1 cellular context compared by ENCODE assay signal in the genomic region with DNA sequence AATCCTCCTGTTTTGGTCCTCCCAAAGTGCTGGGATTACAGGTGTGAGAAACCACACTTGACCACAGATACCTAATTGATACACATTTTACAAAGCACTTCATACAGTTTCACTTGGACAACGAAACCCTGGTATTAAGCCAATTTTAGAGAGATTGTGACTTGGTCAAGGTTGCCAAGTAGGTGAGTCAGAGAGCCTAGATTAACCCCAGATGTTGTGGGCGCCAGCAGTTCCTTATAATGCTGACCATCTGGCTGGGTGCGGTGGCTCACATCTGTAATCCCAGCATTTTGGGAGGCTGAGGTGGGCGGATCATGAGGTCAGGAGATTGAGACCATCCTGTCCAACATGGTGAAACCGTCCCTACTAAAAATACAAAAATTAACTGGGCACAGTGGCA.
A peak's percentile ranks its signal among the peaks of the same experiment; 100 is the strongest.
TF ChIP-seq lines count a peak whose summit lies in the region.

No MANE protein-coding gene starts in this region.

TF ChIP-seq in SK-N-SH, 30 proteins besides CTCF, POLR2A, EP300 and RAD21 (continued from another document):
- TF ChIP-seq, protein P1, sequence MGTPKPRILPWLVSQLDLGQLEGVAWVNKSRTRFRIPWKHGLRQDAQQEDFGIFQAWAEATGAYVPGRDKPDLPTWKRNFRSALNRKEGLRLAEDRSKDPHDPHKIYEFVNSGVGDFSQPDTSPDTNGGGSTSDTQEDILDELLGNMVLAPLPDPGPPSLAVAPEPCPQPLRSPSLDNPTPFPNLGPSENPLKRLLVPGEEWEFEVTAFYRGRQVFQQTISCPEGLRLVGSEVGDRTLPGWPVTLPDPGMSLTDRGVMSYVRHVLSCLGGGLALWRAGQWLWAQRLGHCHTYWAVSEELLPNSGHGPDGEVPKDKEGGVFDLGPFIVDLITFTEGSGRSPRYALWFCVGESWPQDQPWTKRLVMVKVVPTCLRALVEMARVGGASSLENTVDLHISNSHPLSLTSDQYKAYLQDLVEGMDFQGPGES (IDR thresholded peaks at IDR 0.05; ENCODE audit: low read depth, low read length): no peak
- TF ChIP-seq TEAD4 (IDR thresholded peaks at IDR 0.05; ENCODE audit: borderline replicate concordance, insufficient read depth) (0 out of 2 replicates have a peak, but pooled peaks have one; percentile 10), GABPA (IDR thresholded peaks at IDR 0.05; ENCODE audit: low read depth) (no peak), ELF1 (IDR thresholded peaks at IDR 0.05) (no peak), RFX5 (IDR thresholded peaks at IDR 0.05; ENCODE audit: low read length) (no peak), FOXJ3 (CRISPR knock-in tag; IDR thresholded peaks at IDR 0.05) (no peak), FOSL2 (IDR thresholded peaks at IDR 0.05; ENCODE audit: borderline replicate concordance, low read depth) (peak; percentile 89), NRF1 (IDR thresholded peaks at IDR 0.05; ENCODE audit: low read depth, low read length) (no peak), GATA2 (CRISPR knock-in tag; IDR thresholded peaks at IDR 0.05) (no peak), MEF2A (IDR thresholded peaks at IDR 0.05; ENCODE audit: borderline replicate concordance, low read depth) (0 out of 2 replicates have a peak, but pooled peaks have one; percentile 23), MXI1 (IDR thresholded peaks at IDR 0.05; ENCODE audit: low read depth, low read length) (no peak), POLR2AphosphoS5 (IDR thresholded peaks at IDR 0.05; ENCODE audit: low read depth, low read length) (peak; percentile 86), RCOR1 (IDR thresholded peaks at IDR 0.05; ENCODE audit: low read length) (no peak), ZBTB33 (IDR thresholded peaks at IDR 0.05; ENCODE audit: borderline replicate concordance, low read depth) (no peak), TAF1 (IDR thresholded peaks at IDR 0.05; ENCODE audit: borderline replicate concordance, low read depth, low read length) (no peak), SMC3 (IDR thresholded peaks at IDR 0.05; ENCODE audit: low read depth, low read length) (no peak), CHD2 (IDR thresholded peaks at IDR 0.05; ENCODE audit: low read length, partially characterized antibody) (no peak), MAX (IDR thresholded peaks at IDR 0.05; ENCODE audit: low read depth) (no peak), YY1 (IDR thresholded peaks at IDR 0.05; ENCODE audit: low read depth) (no peak), SIN3A (IDR thresholded peaks at IDR 0.05; ENCODE audit: borderline replicate concordance, low read depth, low read length) (no peak), JUND (IDR thresholded peaks at IDR 0.05) (peak; percentile 86), TCF12 (IDR thresholded peaks at IDR 0.05) (peak; percentile 99), NFIC (IDR thresholded peaks at IDR 0.05; ENCODE audit: borderline replicate concordance) (peak; percentile 98), USF2 (IDR thresholded peaks at IDR 0.05; ENCODE audit: borderline replicate concordance, low read depth, low read length) (no peak), FOXM1 (IDR thresholded peaks at IDR 0.05; ENCODE audit: low read depth) (no peak)
- TF ChIP-seq, protein P2, sequence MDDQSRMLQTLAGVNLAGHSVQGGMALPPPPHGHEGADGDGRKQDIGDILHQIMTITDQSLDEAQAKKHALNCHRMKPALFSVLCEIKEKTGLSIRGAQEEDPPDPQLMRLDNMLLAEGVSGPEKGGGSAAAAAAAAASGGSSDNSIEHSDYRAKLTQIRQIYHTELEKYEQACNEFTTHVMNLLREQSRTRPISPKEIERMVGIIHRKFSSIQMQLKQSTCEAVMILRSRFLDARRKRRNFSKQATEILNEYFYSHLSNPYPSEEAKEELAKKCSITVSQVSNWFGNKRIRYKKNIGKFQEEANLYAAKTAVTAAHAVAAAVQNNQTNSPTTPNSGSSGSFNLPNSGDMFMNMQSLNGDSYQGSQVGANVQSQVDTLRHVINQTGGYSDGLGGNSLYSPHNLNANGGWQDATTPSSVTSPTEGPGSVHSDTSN (IDR thresholded peaks at IDR 0.05): peak; percentile 45
- TF ChIP-seq, protein P3, sequence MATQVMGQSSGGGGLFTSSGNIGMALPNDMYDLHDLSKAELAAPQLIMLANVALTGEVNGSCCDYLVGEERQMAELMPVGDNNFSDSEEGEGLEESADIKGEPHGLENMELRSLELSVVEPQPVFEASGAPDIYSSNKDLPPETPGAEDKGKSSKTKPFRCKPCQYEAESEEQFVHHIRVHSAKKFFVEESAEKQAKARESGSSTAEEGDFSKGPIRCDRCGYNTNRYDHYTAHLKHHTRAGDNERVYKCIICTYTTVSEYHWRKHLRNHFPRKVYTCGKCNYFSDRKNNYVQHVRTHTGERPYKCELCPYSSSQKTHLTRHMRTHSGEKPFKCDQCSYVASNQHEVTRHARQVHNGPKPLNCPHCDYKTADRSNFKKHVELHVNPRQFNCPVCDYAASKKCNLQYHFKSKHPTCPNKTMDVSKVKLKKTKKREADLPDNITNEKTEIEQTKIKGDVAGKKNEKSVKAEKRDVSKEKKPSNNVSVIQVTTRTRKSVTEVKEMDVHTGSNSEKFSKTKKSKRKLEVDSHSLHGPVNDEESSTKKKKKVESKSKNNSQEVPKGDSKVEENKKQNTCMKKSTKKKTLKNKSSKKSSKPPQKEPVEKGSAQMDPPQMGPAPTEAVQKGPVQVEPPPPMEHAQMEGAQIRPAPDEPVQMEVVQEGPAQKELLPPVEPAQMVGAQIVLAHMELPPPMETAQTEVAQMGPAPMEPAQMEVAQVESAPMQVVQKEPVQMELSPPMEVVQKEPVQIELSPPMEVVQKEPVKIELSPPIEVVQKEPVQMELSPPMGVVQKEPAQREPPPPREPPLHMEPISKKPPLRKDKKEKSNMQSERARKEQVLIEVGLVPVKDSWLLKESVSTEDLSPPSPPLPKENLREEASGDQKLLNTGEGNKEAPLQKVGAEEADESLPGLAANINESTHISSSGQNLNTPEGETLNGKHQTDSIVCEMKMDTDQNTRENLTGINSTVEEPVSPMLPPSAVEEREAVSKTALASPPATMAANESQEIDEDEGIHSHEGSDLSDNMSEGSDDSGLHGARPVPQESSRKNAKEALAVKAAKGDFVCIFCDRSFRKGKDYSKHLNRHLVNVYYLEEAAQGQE (IDR thresholded peaks at IDR 0.05; ENCODE audit: low read depth, low read length): no peak
